Comparison of ENCODE assay signal across 10 cellular contexts in genomic region chr16:67447508-67448076, GRCh38. TPM values are rescaled to one million over a fixed set of nuclear protein-coding genes. Genes with fewer than 3 reads are reported as not detected.
DNase-seq lines count a peak whose midpoint lies in the region; ATAC-seq and TF ChIP-seq lines count a peak whose summit lies in the region.
"Had no signal": no experiment of that assay in that cellular context is flagged by ENCODE, and none has a peak within 500 bp of the region (broad histone marks: within the 10 kb centered on the region; RNA-seq: fewer than 3 reads in every experiment).

No MANE protein-coding gene starts in this region.

- no peak overlapping the region for H3K27ac Mint-ChIP-seq in WTC11
- H3K27ac Mint-ChIP-seq in naive thymus-derived CD8-positive, alpha-beta T cell, result peak overlapping the region in 2 of 10 donors; percentile 40 to 58
- H3K27ac Mint-ChIP-seq in type B pancreatic cell, result no peak overlapping the region
- H3K27ac Mint-ChIP-seq: stimulated activated naive CD8-positive, alpha-beta T cell treated with anti-CD3 and anti-CD28 coated beads, Interleukin-15, Interleukin-2, amounts not matched to agents 100 ng/mL and 50 ng/mL, for 24 hours had no signal

- 0 out of 2 replicates have a peak, but pooled peaks have one; percentile 16 for TF ChIP-seq CTCF in WTC11 (IDR thresholded peaks at IDR 0.05)
- peak; percentile 53 for TF ChIP-seq CTCF in choroid plexus epithelial cell (conservative IDR thresholded peaks at IDR 0.05; ENCODE audit: low read depth, low read length)
- peak; percentile 55 for TF ChIP-seq CTCF in type B pancreatic cell (conservative IDR thresholded peaks at IDR 0.05)

- no peaks in the 10 kb centered on the region for H3K9me3 Mint-ChIP-seq in WTC11
- H3K9me3 Mint-ChIP-seq in naive thymus-derived CD8-positive, alpha-beta T cell, result no peaks in the 10 kb centered on the region
- H3K9me3 Mint-ChIP-seq in type B pancreatic cell, result no peaks in the 10 kb centered on the region
- H3K9me3 Mint-ChIP-seq: stimulated activated naive CD8-positive, alpha-beta T cell treated with anti-CD3 and anti-CD28 coated beads, Interleukin-15, Interleukin-2, amounts not matched to agents 100 ng/mL and 50 ng/mL, for 24 hours had no signal

- H3K4me3 Mint-ChIP-seq in WTC11 (no peak overlapping the region), type B pancreatic cell (no peak overlapping the region)
- no peak overlapping the region for H3K4me3 Mint-ChIP-seq in naive thymus-derived CD8-positive, alpha-beta T cell
- H3K4me3 Mint-ChIP-seq: stimulated activated naive CD8-positive, alpha-beta T cell treated with anti-CD3 and anti-CD28 coated beads, Interleukin-15, Interleukin-2, amounts not matched to agents 100 ng/mL and 50 ng/mL, for 24 hours had no signal

- no peak overlapping the region for H3K4me3 ChIP-seq in choroid plexus epithelial cell (ENCODE audit: low read depth, low read length)
- H3K4me3 ChIP-seq: SK-N-MC had no signal

- POLR2A ChIA-PET in WTC11 (lab: Charles Lee), result interaction anchor here (0.6 kb wide), 1 partner anchor 20 kb away, joined by 5 read pairs; no protein-coding TSS in a partner anchor
- POLR2A ChIA-PET in naive thymus-derived CD8-positive, alpha-beta T cell (lab: Charles Lee), result interaction anchor here (0.7 kb wide), 1 partner anchor 33 kb away, joined by 3 read pairs; no protein-coding TSS in a partner anchor

- H3K36me3 Mint-ChIP-seq in WTC11 (0 out of 2 replicates have a peak, but pooled peaks cover 3% of the 10 kb centered on the region), type B pancreatic cell (peaks cover 5% of the 10 kb centered on the region)
- peaks cover 0 to 43% (median 0%) of the 10 kb centered on the region in 3 donors for H3K36me3 Mint-ChIP-seq in naive thymus-derived CD8-positive, alpha-beta T cell

- CTCF ChIA-PET in WTC11 (lab: Charles Lee), result interaction anchor here (0.6 to 12.8 kb wide), 12 partner anchors 8 to 213 kb away, joined by 3 to 234 read pairs (median 4); partner anchors contain the start of genes ACD and ATP6V0D1

- H3K4me1 Mint-ChIP-seq in WTC11 (peaks cover 6% of the 10 kb centered on the region), type B pancreatic cell (ENCODE audit: unreplicated experiment) (peaks cover 7% of the 10 kb centered on the region)
- peaks cover 4 to 24% (median 14%) of the 10 kb centered on the region in 4 donors for H3K4me1 Mint-ChIP-seq in naive thymus-derived CD8-positive, alpha-beta T cell

- DNase-seq in D341Med (ENCODE audit: low spot score), result peak; percentile 66
- peak; percentile 76 for DNase-seq in HuH-7 (ENCODE audit: low spot score)
- peak; percentile 62 for DNase-seq in WTC11 (ENCODE audit: low spot score)
- DNase-seq in choroid plexus epithelial cell (ENCODE audit: low read depth), result peak; percentile 40
- DNase-seq in naive thymus-derived CD8-positive, alpha-beta T cell, result peak in 7 of 10 donors; percentile 21 to 39 (median 23)
- no peak for DNase-seq in type B pancreatic cell (ENCODE audit: extremely low spot score, unreplicated experiment)
- DNase-seq in pons (ENCODE audit: low spot score), result no peak

- ATAC-seq in WTC11 (no peak; the same call in 1 of the 2 replicates), HG03196 (IDR thresholded peaks at IDR 0.05; ENCODE audit: unreplicated experiment) (no peak)
- ATAC-seq in naive thymus-derived CD8-positive, alpha-beta T cell, result peak; percentile 59 to 66

- no peaks in the 10 kb centered on the region; the same call in 1 of the 2 replicates for H3K27me3 Mint-ChIP-seq in WTC11 (ENCODE audit: low read depth)
- H3K27me3 Mint-ChIP-seq in naive thymus-derived CD8-positive, alpha-beta T cell, result no peaks in the 10 kb centered on the region
- no peaks in the 10 kb centered on the region for H3K27me3 Mint-ChIP-seq in type B pancreatic cell
- H3K27me3 Mint-ChIP-seq: stimulated activated naive CD8-positive, alpha-beta T cell treated with anti-CD3 and anti-CD28 coated beads, Interleukin-15, Interleukin-2, amounts not matched to agents 100 ng/mL and 50 ng/mL, for 24 hours had no signal

TF ChIP-seq in WTC11, 78 proteins besides CTCF, POLR2A, EP300 and RAD21 (continues in another document):
- TF ChIP-seq ZNF396 (CRISPR knock-in tag; IDR thresholded peaks at IDR 0.05; ENCODE audit: borderline replicate concordance), result no peak
- no peak for TF ChIP-seq CBFB (CRISPR knock-in tag; IDR thresholded peaks at IDR 0.05; ENCODE audit: low read depth)
- TF ChIP-seq GTF2I (CRISPR knock-in tag; conservative IDR thresholded peaks at IDR 0.05), result no peak
- TF ChIP-seq NFATC4 (CRISPR knock-in tag; IDR thresholded peaks at IDR 0.05), result no peak
- no peak for TF ChIP-seq ZSCAN18 (CRISPR knock-in tag; IDR thresholded peaks at IDR 0.05)
- TF ChIP-seq MXD4 (CRISPR knock-in tag; IDR thresholded peaks at IDR 0.05; ENCODE audit: borderline replicate concordance), result no peak
- no peak for TF ChIP-seq CDX4 (CRISPR knock-in tag; IDR thresholded peaks at IDR 0.05; ENCODE audit: borderline replicate concordance)
- TF ChIP-seq ZNF219 (CRISPR knock-in tag; IDR thresholded peaks at IDR 0.05; ENCODE audit: borderline replicate concordance), result no peak
- no peak for TF ChIP-seq IRF2 (CRISPR knock-in tag; IDR thresholded peaks at IDR 0.05; ENCODE audit: borderline replicate concordance, low read depth)
- no peak for TF ChIP-seq ERG (CRISPR knock-in tag; IDR thresholded peaks at IDR 0.05)
- no peak for TF ChIP-seq PREB (CRISPR knock-in tag; IDR thresholded peaks at IDR 0.05; ENCODE audit: borderline replicate concordance)
- no peak for TF ChIP-seq HMGA2 (CRISPR knock-in tag; IDR thresholded peaks at IDR 0.05)
- no peak for TF ChIP-seq USF1 (CRISPR knock-in tag; IDR thresholded peaks at IDR 0.05)

RNA-seq across cellular contexts. Expression of gene HSD11B2, which starts 16.7 kb away (rescaled TPM):
- total RNA-seq in WTC11 (2021) (33.4 to 38.3 TPM (median 36.4 TPM) in 3 replicates), type B pancreatic cell (ENCODE audit: low replicate concordance) (5.4 and 8.5 TPM in 2 replicates)
- total RNA-seq in naive thymus-derived CD8-positive, alpha-beta T cell, result not detected
- not detected for polyA plus RNA-seq in naive thymus-derived CD8-positive, alpha-beta T cell

RNA-seq across cellular contexts. Expression of gene ZDHHC1, which starts 31.3 kb away (rescaled TPM):
- total RNA-seq in WTC11 (2021) (4.2 to 4.9 TPM (median 4.6 TPM) in 3 replicates), type B pancreatic cell (ENCODE audit: low replicate concordance) (10.1 and 11.3 TPM in 2 replicates)
- total RNA-seq in naive thymus-derived CD8-positive, alpha-beta T cell, result under 1 TPM in 1 of 2 experiments, not detected in 1; 0.52 TPM
- under 1 TPM; 0.18 to 0.28 (median 0.27) TPM for polyA plus RNA-seq in naive thymus-derived CD8-positive, alpha-beta T cell

RNA-seq across cellular contexts. Expression of gene ATP6V0D1, which starts 33.4 kb away (rescaled TPM):
- total RNA-seq in WTC11 (2021) (32.5 to 44.1 TPM (median 33.8 TPM) in 3 replicates), type B pancreatic cell (ENCODE audit: low replicate concordance) (73.5 and 94.4 TPM in 2 replicates)
- total RNA-seq in naive thymus-derived CD8-positive, alpha-beta T cell, result 10 to 100 TPM; 33.3 to 35.1 TPM
- polyA plus RNA-seq in naive thymus-derived CD8-positive, alpha-beta T cell, result 10 to 100 TPM; 74.7 to 89.6 (median 77.5) TPM

RNA-seq across cellular contexts. Expression of gene AGRP, which starts 35.8 kb away (rescaled TPM):
- total RNA-seq in WTC11 (2021) (not detected in 3 replicates), type B pancreatic cell (ENCODE audit: low replicate concordance) (not detected in 2 replicates)
- total RNA-seq in naive thymus-derived CD8-positive, alpha-beta T cell, result not detected
- polyA plus RNA-seq in naive thymus-derived CD8-positive, alpha-beta T cell, result not detected

RNA-seq across cellular contexts. Expression of gene TPPP3, which starts 54.3 kb away (rescaled TPM):
- total RNA-seq in WTC11 (2021) (0.57 to 0.74 TPM (median 0.64 TPM) in 3 replicates), type B pancreatic cell (ENCODE audit: low replicate concordance) (39.3 and 44.5 TPM in 2 replicates)
- total RNA-seq in naive thymus-derived CD8-positive, alpha-beta T cell, result not detected
- not detected for polyA plus RNA-seq in naive thymus-derived CD8-positive, alpha-beta T cell

Comparison
In these comparisons a context has a peak if more than half of its experiments do, and no peak if none do; other contexts are left out.
1. DNase-seq: peak in D341Med (single experiment), HuH-7 (single experiment), WTC11 (single experiment), choroid plexus epithelial cell (single experiment) and naive thymus-derived CD8-positive, alpha-beta T cell (7 of 10); none in type B pancreatic cell (single experiment) and pons (single experiment).
2. ATAC-seq: peak in naive thymus-derived CD8-positive, alpha-beta T cell (2 of 2); none in WTC11 (single experiment) and HG03196 (single experiment).
3. Peak in every context shown above with its lines, with median percentiles within 50 percentile points of each other: CTCF ChIP-seq.